Comparison of ENCODE assay signal across 8 cellular contexts in genomic region chr14:100239200-100239839, GRCh38. TPM values are rescaled to one million over a fixed set of nuclear protein-coding genes. Genes with fewer than 3 reads are reported as not detected.
DNase-seq lines count a peak whose midpoint lies in the region; ATAC-seq lines count a peak whose summit lies in the region.

No MANE protein-coding gene starts in this region.

- peak; percentile 1 to 3 for ATAC-seq in right cardiac atrium

- H3K4me3 Mint-ChIP-seq in activated naive CD4-positive, alpha-beta T cell treated with anti-CD3 and anti-CD28 coated beads, Interleukin-2, amount 50 U/mL, for 24 hours, result peak overlapping the region; percentile 79

- H3K27ac ChIP-seq in right cardiac atrium (ENCODE audit: low read length) (peak overlapping the region; percentile 79), skeletal muscle tissue (ENCODE audit: low read depth, low read length) (peak overlapping the region; percentile 98)

- H3K9me3 ChIP-seq in right cardiac atrium (ENCODE audit: control insufficient read depth, low read length) (no peaks in the 10 kb centered on the region), skeletal muscle tissue (ENCODE audit: control insufficient read depth in 3 of 3, low read length in 3 of 3) (no peaks in the 10 kb centered on the region)

- H3K4me1 Mint-ChIP-seq in activated naive CD4-positive, alpha-beta T cell treated with anti-CD3 and anti-CD28 coated beads, Interleukin-2, amount 50 U/mL, for 24 hours, result peaks cover 55% of the 10 kb centered on the region

- H3K9ac ChIP-seq in skeletal muscle tissue (ENCODE audit: low read depth in 1 of 3, low read length in 3 of 3), result peak overlapping the region; percentile 77 to 95 (median 89)

- peak overlapping the region; percentile 82 for H3K4me3 ChIP-seq in Jurkat, Clone E6-1 (ENCODE audit: low read length)
- H3K4me3 ChIP-seq in right cardiac atrium (ENCODE audit: low read length) (peak overlapping the region; percentile 69), skeletal muscle tissue (ENCODE audit: low read length in 3 of 3) (peak overlapping the region; percentile 79 to 96 (median 93))

- H3K27me3 Mint-ChIP-seq in activated naive CD4-positive, alpha-beta T cell treated with anti-CD3 and anti-CD28 coated beads, Interleukin-2, amount 50 U/mL, for 24 hours, result no peaks in the 10 kb centered on the region

- DNase-seq in COR-L47 (lab: John Stamatoyannopoulos, UW) (peak; percentile 4), right cardiac atrium (peak; percentile 37 to 80 (median 77)), SW 1271 (lab: John Stamatoyannopoulos, UW) (no peak), NCI-H345 (lab: John Stamatoyannopoulos, UW) (no peak), SW480 (ENCODE audit: low spot score) (no peak)
- no peak for DNase-seq in Jurkat, Clone E6-1 (ENCODE audit: low read depth, low spot score)

- no peaks in the 10 kb centered on the region for H3K36me3 ChIP-seq in skeletal muscle tissue (ENCODE audit: control insufficient read depth in 3 of 3, insufficient read depth in 3 of 3, low read length in 3 of 3)

- no peaks in the 10 kb centered on the region for H3K4me1 ChIP-seq in right cardiac atrium (ENCODE audit: control insufficient read depth, insufficient read depth, low read length)
- H3K4me1 ChIP-seq in skeletal muscle tissue (ENCODE audit: control insufficient read depth in 3 of 3, insufficient read depth in 3 of 3, low read length in 3 of 3), result peaks cover 19 to 30% (median 27%) of the 10 kb centered on the region in 3 donors

- H3K27ac Mint-ChIP-seq in activated naive CD4-positive, alpha-beta T cell treated with anti-CD3 and anti-CD28 coated beads, Interleukin-2, amount 50 U/mL, for 24 hours, result peak overlapping the region; percentile 87

- H3K36me3 Mint-ChIP-seq in activated naive CD4-positive, alpha-beta T cell treated with anti-CD3 and anti-CD28 coated beads, Interleukin-2, amount 50 U/mL, for 24 hours, result peaks cover 20% of the 10 kb centered on the region

- H3K27me3 ChIP-seq in right cardiac atrium (ENCODE audit: control insufficient read depth, insufficient read depth), result no peaks in the 10 kb centered on the region
- H3K27me3 ChIP-seq in skeletal muscle tissue (ENCODE audit: control insufficient read depth in 3 of 3, insufficient read depth in 3 of 3, low read length in 3 of 3), result no peaks in the 10 kb centered on the region

- intact Hi-C loops in right cardiac atrium (cut with DNase I), result no loop called here

- no peaks in the 10 kb centered on the region for H3K9me3 Mint-ChIP-seq in activated naive CD4-positive, alpha-beta T cell treated with anti-CD3 and anti-CD28 coated beads, Interleukin-2, amount 50 U/mL, for 24 hours

- under 1% methylated on average over 95 of the region's 95 CpGs for WGBS in right cardiac atrium

RNA-seq across cellular contexts. Expression of gene YY1, which starts 0.4 kb away (rescaled TPM):
- polyA plus RNA-seq in Jurkat, Clone E6-1 (2012; ENCODE audit: insufficient read depth, insufficient read length), result 135 TPM
- total RNA-seq in right cardiac atrium (10 to 100 TPM; 45.4 to 47.4 (median 46.3) TPM), skeletal muscle tissue (39.7 TPM)
- 28.8 TPM for polyA plus RNA-seq in right cardiac atrium

Comparison
In these comparisons a context has a peak if more than half of its experiments do, and no peak if none do; other contexts are left out.
1. DNase-seq: peak in COR-L47 (single experiment) and right cardiac atrium (3 of 3); none in Jurkat, Clone E6-1 (single experiment), SW 1271 (0 of 2), NCI-H345 (single experiment) and SW480 (single experiment).
2. Peak in every context shown above with its lines, with median percentiles within 50 percentile points of each other: H3K4me3 ChIP-seq.